In genomic region chr4:61442936-61443335, GRCh38 we compare ENCODE assay signal across 19 cellular contexts.
"Had no signal": no experiment of that assay in that cellular context is flagged by ENCODE, and none has a peak within 500 bp of the region (broad histone marks: within the 10 kb centered on the region; RNA-seq: fewer than 3 reads in every experiment).

No MANE protein-coding gene starts in this region.

- H3K4me1 ChIP-seq: colonic mucosa, gastroesophageal sphincter, pancreas, right lobe of liver, spleen, testis, upper lobe of left lung had no signal

- H3K36me3 ChIP-seq: colonic mucosa, gastroesophageal sphincter, pancreas, right lobe of liver, spleen, upper lobe of left lung had no signal

- H3K9me3 ChIP-seq: colonic mucosa, gastroesophageal sphincter, pancreas, right lobe of liver, spleen, testis, upper lobe of left lung had no signal

- H3K4me3 ChIP-seq: colonic mucosa, gastroesophageal sphincter, pancreas, right lobe of liver, spleen, testis, upper lobe of left lung had no signal

- H3K27ac ChIP-seq: colonic mucosa, pancreas, right lobe of liver, spleen, testis, upper lobe of left lung had no signal

- H3K27me3 ChIP-seq: colonic mucosa, gastroesophageal sphincter, pancreas, right lobe of liver, spleen, testis, upper lobe of left lung had no signal

- DNase-seq: activated CD4-positive, alpha-beta T cell treated with anti-CD3 and anti-CD28 coated beads for 36 hours; activated CD4-positive, alpha-beta T cell treated with anti-CD3 and anti-CD28 coated beads, Interleukin-2, amount 50 U/mL, for 48 hours; activated gamma-delta T cell treated with Interleukin-2 at 50 U/mL for 16 hours; activated T-cell treated with anti-CD3 and anti-CD28 coated beads for 4 hours; amniotic stem cell; caudate nucleus; colonic mucosa; endodermal cell; immature natural killer cell; left cardiac atrium; natural killer cell; pancreas; right lobe of liver; spleen; stimulated activated CD4-positive, alpha-beta T cell treated with anti-CD3 and anti-CD28 coated beads, Interleukin-4, amount 100 ng/mL, for 4 hours; T-helper 17 cell; testis; upper lobe of left lung had no signal
